ENCODE assay signal across 1 cellular context in the genomic region with DNA sequence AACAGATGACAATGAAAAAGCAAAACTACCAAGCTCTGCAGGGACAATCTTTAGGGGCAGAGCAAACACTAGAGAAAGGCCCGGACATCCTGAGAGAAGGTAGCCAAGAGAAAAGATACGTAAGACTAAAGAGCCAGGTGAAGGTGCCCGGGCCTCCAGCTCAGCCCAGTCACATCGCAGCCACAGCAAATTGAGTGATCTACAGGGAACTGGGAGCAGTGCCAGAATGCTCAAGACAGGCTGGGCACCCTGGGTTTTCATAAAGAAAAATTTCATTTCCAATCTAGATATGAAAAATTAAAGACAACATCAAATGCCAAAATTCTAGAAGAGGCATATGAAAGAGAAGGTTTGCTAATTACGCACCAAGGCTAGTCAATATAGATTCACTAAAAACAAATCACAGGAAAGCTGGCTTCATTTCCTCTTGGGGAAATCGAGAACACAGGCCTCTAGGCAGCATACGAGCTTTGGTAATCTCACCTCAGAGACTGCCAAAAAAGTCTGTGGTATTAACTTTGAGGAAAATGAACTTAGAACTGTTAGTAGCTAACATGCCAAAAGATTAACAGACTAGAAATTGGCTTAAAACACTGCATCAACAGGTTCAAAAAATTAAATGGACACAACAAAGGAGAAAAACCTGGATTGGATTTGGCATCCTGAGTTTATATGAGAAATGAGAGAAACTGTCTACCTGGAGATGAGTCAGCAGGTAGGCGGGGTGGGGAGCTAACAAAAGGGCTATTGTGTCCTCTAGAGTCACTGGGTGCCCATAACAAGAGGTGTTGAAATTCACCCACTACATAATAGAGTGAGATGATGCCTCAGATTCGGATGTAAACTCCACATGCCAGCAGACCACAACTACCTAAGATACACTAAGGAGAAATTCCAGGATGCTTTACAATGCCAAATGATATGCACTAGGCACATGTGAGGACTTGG.
TF ChIP-seq lines count a peak whose summit lies in the region.

No MANE protein-coding gene starts in this region.

TF ChIP-seq in HepG2, 621 proteins besides CTCF, POLR2A, EP300 and RAD21 (continues in another document):
- TF ChIP-seq SP2 (CRISPR knock-in tag; IDR thresholded peaks at IDR 0.05) = no peak
- TF ChIP-seq ZMYM3 (CRISPR knock-in tag; IDR thresholded peaks at IDR 0.05) = no peak
- no peak for TF ChIP-seq MED1 (CRISPR knock-in tag; IDR thresholded peaks at IDR 0.05)
- TF ChIP-seq CEBPB (IDR thresholded peaks at IDR 0.05; ENCODE audit: borderline replicate concordance, low read depth, low read length) = peak; percentile 60; the same call in 1 of the 2 replicates
- no peak for TF ChIP-seq ZEB1 (IDR thresholded peaks at IDR 0.05; ENCODE audit: insufficient replicate concordance, low read depth)
- TF ChIP-seq ZNF451 (CRISPR knock-in tag; IDR thresholded peaks at IDR 0.05) = no peak
- no peak for TF ChIP-seq ELF3 (CRISPR knock-in tag; IDR thresholded peaks at IDR 0.05)
- no peak for TF ChIP-seq XRCC5 (optimal IDR thresholded peaks at IDR 0.05; ENCODE audit: low read length)
- TF ChIP-seq ZNF430 (CRISPR knock-in tag; IDR thresholded peaks at IDR 0.05) = no peak
- TF ChIP-seq PPARG (CRISPR knock-in tag; conservative IDR thresholded peaks at IDR 0.05) = no peak
- TF ChIP-seq CREM (IDR thresholded peaks at IDR 0.05) = peak; percentile 23; the same call in 1 of the 2 replicates
- no peak for TF ChIP-seq CREM (CRISPR knock-in tag; IDR thresholded peaks at IDR 0.05)
- TF ChIP-seq NFE2L2 (IDR thresholded peaks at IDR 0.05; ENCODE audit: low read length) = peak; percentile 84
- peak; percentile 55; the same call in 1 of the 2 replicates for TF ChIP-seq TBX2 (CRISPR knock-in tag; IDR thresholded peaks at IDR 0.05; ENCODE audit: borderline replicate concordance)
- no peak for TF ChIP-seq ZNF512B (CRISPR knock-in tag; IDR thresholded peaks at IDR 0.05; ENCODE audit: borderline replicate concordance)
- TF ChIP-seq ZNF589 (CRISPR knock-in tag; conservative IDR thresholded peaks at IDR 0.05) = no peak
- no peak for TF ChIP-seq ZSCAN29 (CRISPR knock-in tag; conservative IDR thresholded peaks at IDR 0.05)
- no peak for TF ChIP-seq FOXP1 (IDR thresholded peaks at IDR 0.05)
- peak; percentile 37; the same call in 1 of the 2 replicates for TF ChIP-seq FOXP1 (CRISPR knock-in tag; IDR thresholded peaks at IDR 0.05)
- TF ChIP-seq ZNF616 (CRISPR knock-in tag; IDR thresholded peaks at IDR 0.05; ENCODE audit: low read depth) = no peak
- TF ChIP-seq NBN (conservative IDR thresholded peaks at IDR 0.05) = no peak
- TF ChIP-seq BCL3 (CRISPR knock-in tag; IDR thresholded peaks at IDR 0.05) = no peak
- no peak for TF ChIP-seq CHD4 (IDR thresholded peaks at IDR 0.05; ENCODE audit: borderline replicate concordance, low read length)
- TF ChIP-seq ETV5 (CRISPR knock-in tag; IDR thresholded peaks at IDR 0.05; ENCODE audit: borderline replicate concordance) = no peak
- peak; percentile 91 for TF ChIP-seq SOX5 (CRISPR knock-in tag; IDR thresholded peaks at IDR 0.05; ENCODE audit: borderline replicate concordance)
- 0 out of 2 replicates have a peak, but pooled peaks have one; percentile 23 for TF ChIP-seq HDAC2 (CRISPR knock-in tag; IDR thresholded peaks at IDR 0.05)
- peak; percentile 64 to 82 for TF ChIP-seq MAFK (conservative IDR thresholded peaks at IDR 0.05 in 1 of 2, IDR thresholded peaks at IDR 0.05 in 1 of 2; ENCODE audit: low read length in 2 of 2)
- TF ChIP-seq ARID3A (IDR thresholded peaks at IDR 0.05; ENCODE audit: low read depth, low read length) = peak; percentile 65; the same call in 1 of the 2 replicates
- TF ChIP-seq PAWR (CRISPR knock-in tag; IDR thresholded peaks at IDR 0.05; ENCODE audit: borderline replicate concordance) = no peak
- no peak for TF ChIP-seq PAF1 (CRISPR knock-in tag; IDR thresholded peaks at IDR 0.05)
- no peak for TF ChIP-seq ZHX2 (IDR thresholded peaks at IDR 0.05; ENCODE audit: low read depth)
- TF ChIP-seq ZHX2 (CRISPR knock-in tag; IDR thresholded peaks at IDR 0.05; ENCODE audit: borderline replicate concordance) = no peak
- 0 out of 2 replicates have a peak, but pooled peaks have one; percentile 41 for TF ChIP-seq ZNF614 (CRISPR knock-in tag; IDR thresholded peaks at IDR 0.05; ENCODE audit: borderline replicate concordance)
- TF ChIP-seq ZKSCAN5 (CRISPR knock-in tag; IDR thresholded peaks at IDR 0.05) = no peak
- no peak for TF ChIP-seq ZNF20 (CRISPR knock-in tag; IDR thresholded peaks at IDR 0.05)
- peak; percentile 57 for TF ChIP-seq SP5 (CRISPR knock-in tag; IDR thresholded peaks at IDR 0.05; ENCODE audit: borderline replicate concordance, low read depth)
- no peak for TF ChIP-seq ZSCAN31 (CRISPR knock-in tag; IDR thresholded peaks at IDR 0.05; ENCODE audit: low read depth)
- no peak for TF ChIP-seq KLF15 (CRISPR knock-in tag; IDR thresholded peaks at IDR 0.05; ENCODE audit: borderline replicate concordance)
- no peak for TF ChIP-seq ARID4A (CRISPR knock-in tag; IDR thresholded peaks at IDR 0.05; ENCODE audit: borderline replicate concordance)
- no peak for TF ChIP-seq ZNF749 (CRISPR knock-in tag; IDR thresholded peaks at IDR 0.05; ENCODE audit: borderline replicate concordance)
- TF ChIP-seq KMT2B (CRISPR knock-in tag; IDR thresholded peaks at IDR 0.05) = no peak; the same call in 1 of the 2 replicates
- peak; percentile 70 for TF ChIP-seq SOX13 (IDR thresholded peaks at IDR 0.05)
- TF ChIP-seq SOX13 (CRISPR knock-in tag; conservative IDR thresholded peaks at IDR 0.05 in 1 of 2, IDR thresholded peaks at IDR 0.05 in 1 of 2) = peak in 1 of 2 experiments; percentile 90; a peak in 2 of 4 replicates
- peak; percentile 50; the same call in 1 of the 2 replicates for TF ChIP-seq GATAD2A (CRISPR knock-in tag; IDR thresholded peaks at IDR 0.05)
- TF ChIP-seq MNT (IDR thresholded peaks at IDR 0.05) = peak; percentile 14; the same call in 1 of the 2 replicates
- peak; percentile 40; the same call in 1 of the 2 replicates for TF ChIP-seq FOXA3 (CRISPR knock-in tag; IDR thresholded peaks at IDR 0.05)
